8 cellular contexts compared by ENCODE assay signal in genomic region chr17:7886227-7887037, GRCh38. TPM values are rescaled to one million over a fixed set of nuclear protein-coding genes. Genes with fewer than 3 reads are reported as not detected.
DNase-seq lines count a peak whose midpoint lies in the region; ATAC-seq and TF ChIP-seq lines count a peak whose summit lies in the region.

No MANE protein-coding gene starts in this region.

- 0 to 2% (median 2%) methylated on average over 22 to 30 of the region's 30 CpGs for WGBS in stomach, 5 donors

- H3K27me3 Mint-ChIP-seq in chondrocyte (ENCODE audit: low read depth), result no peaks in the 10 kb centered on the region

- H3K36me3 ChIP-seq in MG63, result peaks cover 21% of the 10 kb centered on the region
- H3K36me3 ChIP-seq in duodenal mucosa (ENCODE audit: control insufficient read depth in 1 of 2, insufficient read depth in 2 of 2, low read length in 2 of 2), result peaks cover 0 to 9% of the 10 kb centered on the region in 2 donors
- peaks cover 8 to 25% (median 19%) of the 10 kb centered on the region in 4 donors for H3K36me3 ChIP-seq in stomach

- TF ChIP-seq EP300 in stomach (IDR thresholded peaks at IDR 0.05), result no peak

- H3K27ac ChIP-seq in duodenal mucosa (ENCODE audit: low read depth, low read length) (peak overlapping the region; percentile 88), stomach (peak overlapping the region; percentile 95 to 98 (median 97))

- DNase-seq in Daoy (ENCODE audit: low read depth), result peak; percentile 34
- peak; percentile 45 for DNase-seq in MG63
- DNase-seq in activated CD4-positive, alpha-beta T cell treated with anti-CD3 and anti-CD28 coated beads for 4 hours, result peak; percentile 55 to 59
- DNase-seq in stomach, result peak; percentile 54
- no peak for DNase-seq in chondrocyte (ENCODE audit: low spot score)

- H3K27me3 ChIP-seq in MG63 (no peaks in the 10 kb centered on the region), duodenal mucosa (ENCODE audit: control insufficient read depth in 1 of 2, insufficient read depth in 2 of 2, low read length in 2 of 2) (no peaks in the 10 kb centered on the region), mononuclear cell (ENCODE audit: insufficient read depth, low read length) (no peaks in the 10 kb centered on the region), stomach (no peaks in the 10 kb centered on the region)

- H3K4me3 ChIP-seq in MG63 (peak overlapping the region; percentile 67), duodenal mucosa (ENCODE audit: low read depth in 1 of 2, low read length in 2 of 2) (peak overlapping the region; percentile 83 to 90), mononuclear cell (ENCODE audit: low read length) (peak overlapping the region; percentile 68), stomach (peak overlapping the region; percentile 78 to 93 (median 84))

- no peak overlapping the region for H3K4me3 Mint-ChIP-seq in chondrocyte (ENCODE audit: unreplicated experiment)

- H3K4me1 ChIP-seq in duodenal mucosa (ENCODE audit: control insufficient read depth in 1 of 2, insufficient read depth in 2 of 2, low read length in 2 of 2), result peaks cover 52 to 60% of the 10 kb centered on the region in 2 donors
- peaks cover 72% of the 10 kb centered on the region for H3K4me1 ChIP-seq in mononuclear cell (ENCODE audit: insufficient read depth, low read length)
- H3K4me1 ChIP-seq in stomach, result peaks cover 32 to 80% (median 68%) of the 10 kb centered on the region in 4 donors

- H3K9me3 ChIP-seq in MG63, result no peaks in the 10 kb centered on the region
- no peaks in the 10 kb centered on the region for H3K9me3 ChIP-seq in duodenal mucosa (ENCODE audit: control insufficient read depth in 1 of 2, low read length in 2 of 2)
- no peaks in the 10 kb centered on the region for H3K9me3 ChIP-seq in mononuclear cell (ENCODE audit: low read depth, low read length)
- H3K9me3 ChIP-seq in stomach, result no peaks in the 10 kb centered on the region

- no peak for TF ChIP-seq POLR2A in stomach (IDR thresholded peaks at IDR 0.05)

- H3K9me3 Mint-ChIP-seq in chondrocyte (ENCODE audit: low read depth), result no peaks in the 10 kb centered on the region

- intact Hi-C loops in stomach (cut with DNase I; ENCODE audit: low total_unique reads), result no loop called here

- TF ChIP-seq CTCF in stomach (IDR thresholded peaks at IDR 0.05), result no peak
- no peak for TF ChIP-seq CTCF in chondrocyte (IDR thresholded peaks at IDR 0.05)

- H3K9ac ChIP-seq in duodenal mucosa (ENCODE audit: low read depth in 1 of 2, low read length in 2 of 2), result peak overlapping the region; percentile 80 to 96

- no peak overlapping the region for H3K27ac Mint-ChIP-seq in chondrocyte (ENCODE audit: unreplicated experiment)

- no peak for ATAC-seq in HG02798 (IDR thresholded peaks at IDR 0.05; ENCODE audit: poor library complexity, unreplicated experiment)

- peaks cover 3% of the 10 kb centered on the region for H3K4me1 Mint-ChIP-seq in chondrocyte (ENCODE audit: low read depth)

- H3K36me3 Mint-ChIP-seq in chondrocyte (ENCODE audit: low read depth), result peaks cover 9% of the 10 kb centered on the region

RNA-seq across cellular contexts. Expression of gene CHD3, which starts 2.2 kb away (rescaled TPM):
- 27.5 and 31.8 TPM in 2 replicates for total RNA-seq in Daoy (2014; rRNA removed; shearing (Covaris generic))
- total RNA-seq in MG63 (2014; rRNA removed; shearing (Covaris generic); ENCODE audit: low replicate concordance), result 49.6 and 51.1 TPM in 2 replicates
- total RNA-seq in mononuclear cell (96.4 TPM), stomach (100 to 1,000 TPM in 1 of 5 donors, 10 to 100 TPM in 4; 43.0 to 190 (median 60.7) TPM), chondrocyte (129 to 138 TPM (median 134 TPM) in 3 replicates)
- polyA plus RNA-seq in stomach, result 10 to 100 TPM; 51.9 to 97.3 (median 69.1) TPM

RNA-seq across cellular contexts. Expression of gene CYB5D1, which starts 28.6 kb away (rescaled TPM):
- total RNA-seq in Daoy (2014; rRNA removed; shearing (Covaris generic)), result 5.5 and 6.7 TPM in 2 replicates
- 18.2 and 38.2 TPM in 2 replicates for total RNA-seq in MG63 (2014; rRNA removed; shearing (Covaris generic); ENCODE audit: low replicate concordance)
- total RNA-seq in mononuclear cell (8.8 TPM), stomach (10 to 100 TPM in 1 of 5 donors, 1 to 10 TPM in 3, not detected in 1; 1.8 to 12.0 (median 3.3) TPM), chondrocyte (6.9 to 10.5 TPM (median 8.6 TPM) in 3 replicates)
- 1 to 10 TPM; 4.9 to 9.0 (median 5.3) TPM for polyA plus RNA-seq in stomach

RNA-seq across cellular contexts. Expression of gene NAA38, which starts 29.1 kb away (rescaled TPM):
- 99.2 and 136 TPM in 2 replicates for total RNA-seq in Daoy (2014; rRNA removed; shearing (Covaris generic))
- total RNA-seq in MG63 (2014; rRNA removed; shearing (Covaris generic); ENCODE audit: low replicate concordance), result 74.9 and 264 TPM in 2 replicates
- total RNA-seq in mononuclear cell (14.0 TPM), stomach (100 to 1,000 TPM in 2 of 5 donors, 10 to 100 TPM in 3; 42.0 to 281 (median 94.5) TPM), chondrocyte (52.9 to 94.6 TPM (median 57.5 TPM) in 3 replicates)
- 100 to 1,000 TPM; 131 to 153 (median 151) TPM for polyA plus RNA-seq in stomach

RNA-seq across cellular contexts. Expression of gene RNF227, which starts 29.7 kb away (rescaled TPM):
- total RNA-seq in Daoy (2014; rRNA removed; shearing (Covaris generic)), result 0.54 and 1.6 TPM in 2 replicates
- total RNA-seq in MG63 (2014; rRNA removed; shearing (Covaris generic); ENCODE audit: low replicate concordance), result 0.15 and 1.6 TPM in 2 replicates
- 2.4 TPM for total RNA-seq in mononuclear cell
- 1 to 10 TPM in 4 of 5 donors, not detected in 1; 1.0 to 9.3 (median 6.0) TPM for total RNA-seq in stomach
- 1 to 10 TPM; 1.1 to 3.4 (median 1.2) TPM for polyA plus RNA-seq in stomach
- total RNA-seq in chondrocyte, result 1.6 to 2.2 TPM (median 1.8 TPM) in 3 replicates

RNA-seq across cellular contexts. Expression of gene TMEM88, which starts 31.6 kb away (rescaled TPM):
- total RNA-seq in Daoy (2014; rRNA removed; shearing (Covaris generic)), result 0.46 TPM in 1 of 2 replicates, not detected in the other
- not detected in 2 replicates for total RNA-seq in MG63 (2014; rRNA removed; shearing (Covaris generic); ENCODE audit: low replicate concordance)
- total RNA-seq in mononuclear cell (8.5 TPM), stomach (1 to 10 TPM in 3 of 5 donors, not detected in 2; 1.8 to 3.8 (median 3.5) TPM), chondrocyte (1.6 to 1.9 TPM (median 1.8 TPM) in 3 replicates)
- 10 to 100 TPM; 17.0 to 36.0 (median 17.4) TPM for polyA plus RNA-seq in stomach
